In genomic region chr15:96158938-96159337, GRCh38 we compare ENCODE assay signal across 29 cellular contexts.
DNase-seq lines count a peak whose midpoint lies in the region; ATAC-seq, FAIRE-seq and TF ChIP-seq lines count a peak whose summit lies in the region.
"Had no signal": no experiment of that assay in that cellular context is flagged by ENCODE, and none has a peak within 500 bp of the region (broad histone marks: within the 10 kb centered on the region; RNA-seq: fewer than 3 reads in every experiment).

No MANE protein-coding gene starts in this region.

- H3K27me3 ChIP-seq in HepG2 (ENCODE audit: control insufficient read depth in 1 of 2, insufficient read depth in 2 of 2, low read length in 2 of 2): no peaks in the 10 kb centered on the region; a peak in 1 of 5 replicates
- no peaks in the 10 kb centered on the region for H3K27me3 ChIP-seq in stomach
- H3K27me3 ChIP-seq: body of pancreas, Peyer's patch, SJSA1 had no signal

- no peak for TF ChIP-seq POLR2A in HepG2 (IDR thresholded peaks at IDR 0.05; ENCODE audit: insufficient read depth in 1 of 2, low read depth in 2 of 2, low read length in 2 of 2)
- TF ChIP-seq POLR2A in stomach (IDR thresholded peaks at IDR 0.05): no peak

- H3K9me3 ChIP-seq in HepG2 (ENCODE audit: low read length) (no peaks in the 10 kb centered on the region), stomach (no peaks in the 10 kb centered on the region)
- H3K9me3 ChIP-seq: body of pancreas, Peyer's patch, SJSA1 had no signal

- H3K4me3 ChIP-seq in coronary artery: no peak overlapping the region
- H3K4me3 ChIP-seq in fibroblast of pulmonary artery (replicated peaks; ENCODE audit: low read depth, low read length): no peak overlapping the region
- no peak overlapping the region for H3K4me3 ChIP-seq in HepG2 (replicated peaks in 1 of 3; ENCODE audit: insufficient read depth in 1 of 3, low read depth in 2 of 3, low read length in 3 of 3)
- no peak overlapping the region for H3K4me3 ChIP-seq in stomach
- H3K4me3 ChIP-seq: body of pancreas, Peyer's patch, SJSA1 had no signal

- DNase-seq in coronary artery (ENCODE audit: low spot score): no peak
- DNase-seq in fibroblast of pulmonary artery (ENCODE audit: low read depth): peak; percentile 6
- peak; percentile 30 for DNase-seq in HepG2 (ENCODE audit: low spot score)
- DNase-seq in stomach: no peak
- DNase-seq in NCI-H2081 (lab: John Stamatoyannopoulos, UW): no peak
- no peak for DNase-seq in activated T-cell treated with anti-CD3 and anti-CD28 coated beads, Interleukin-2, amount 50 U/mL, for 1 hour
- DNase-seq: activated CD4-positive, alpha-beta memory T cell treated with anti-CD3 and anti-CD28 coated beads, Interleukin-2, amount 10 ng/mL, durations not matched to agents 7 days and 5 days; activated CD4-positive, CD25-positive, alpha-beta regulatory T cell treated with anti-CD3 and anti-CD28 coated beads, Interleukin-2, amount 50 U/mL, for 72 hours; activated effector memory CD4-positive, alpha-beta T cell treated with Interleukin-2 at 50 U/mL for 16 hours; activated naive CD8-positive, alpha-beta T cell treated with anti-CD3 and anti-CD28 coated beads, Interleukin-2, amount 10 ng/mL, durations not matched to agents 7 days and 5 days; effector memory CD4-positive, alpha-beta T cell; EL; H9; immature natural killer cell; Kasumi-1; MV-4-11; NCI-H1694 treated with DMSO at 0.1 percent for 48 hours; NCI-H526 treated with DMSO at 0.1 percent for 48 hours; Peyer's patch; retina; stimulated activated CD4-positive, alpha-beta T cell treated with anti-CD3 and anti-CD28 coated beads, Interleukin-12 subunit alpha, Interleukin-12 subunit beta, amount 100 ng/mL, for 4 hours; stimulated activated naive CD4-positive, alpha-beta T cell treated with Interleukin-2 at 50 U/mL for 16 hours; T-helper 1 cell had no signal

- CTCF ChIA-PET in HepG2 (lab: Yijun Ruan, JAX; ENCODE audit: low intra/inter-chr PET ratio, low total read pairs): no interaction called here

- H3K36me3 ChIP-seq in HepG2 (replicated peaks in 1 of 2; ENCODE audit: control insufficient read depth in 1 of 2, insufficient read depth in 2 of 2, low read length in 2 of 2): no peaks in the 10 kb centered on the region
- H3K36me3 ChIP-seq in stomach: no peaks in the 10 kb centered on the region
- H3K36me3 ChIP-seq: Peyer's patch, SJSA1 had no signal

- H4K20me1 ChIP-seq in HepG2 (ENCODE audit: insufficient read depth, low read length): no peaks in the 10 kb centered on the region

- TF ChIP-seq EP300 in HepG2 (IDR thresholded peaks at IDR 0.05; ENCODE audit: low read depth in 2 of 2, low read length in 2 of 2) (no peak; a peak in 2 of 4 replicates), HepG2 (CRISPR knock-in tag; IDR thresholded peaks at IDR 0.05; ENCODE audit: borderline replicate concordance) (no peak), stomach (IDR thresholded peaks at IDR 0.05) (no peak)

- no peak overlapping the region for H3K9ac ChIP-seq in HepG2 (ENCODE audit: insufficient read depth, low read depth, low read length)

- H3K27ac ChIP-seq in coronary artery (peak overlapping the region; percentile 40 to 52), HepG2 (ENCODE audit: extremely low read length, insufficient read depth, low read length) (peak overlapping the region; percentile 40), stomach (peak overlapping the region in 4 of 5 donors; percentile 23 to 80 (median 58))
- H3K27ac ChIP-seq: body of pancreas, Peyer's patch, SJSA1 had no signal

- no peaks in the 10 kb centered on the region for H3K79me2 ChIP-seq in HepG2 (ENCODE audit: insufficient read depth, low read length)

- intact Hi-C loops in HepG2 (cut with micrococcal nuclease; ENCODE audit: unreplicated experiment) (no loop called here), stomach (cut with DNase I; ENCODE audit: low total_unique reads) (no loop called here)

- FAIRE-seq in HepG2 (lab: Jason Lieb, UNC): peak; percentile 58
- FAIRE-seq: D721Med had no signal

- TF ChIP-seq CTCF in coronary artery (IDR thresholded peaks at IDR 0.05) (no peak), fibroblast of pulmonary artery (IDR thresholded peaks at IDR 0.05; ENCODE audit: low read length, missing control alignments) (no peak), HepG2 (CRISPR knock-in tag; IDR thresholded peaks at IDR 0.05) (no peak), stomach (IDR thresholded peaks at IDR 0.05) (no peak)

- H3K4me2 ChIP-seq in HepG2 (ENCODE audit: low read depth, low read length): peak overlapping the region; percentile 47

- no peak for TF ChIP-seq RAD21 in HepG2 (CRISPR knock-in tag; IDR thresholded peaks at IDR 0.05)

- in situ Hi-C loops in HepG2 (cut with HindIII; ENCODE audit: extremely low pct_ligation_motif_present, low pct_unique_long_range_greater_than_20kb): no loop called here

- 39% methylated on average over 5 of the region's 5 CpGs for WGBS in HepG2 (ENCODE audit: low lambda C conversion rate)
- WGBS in stomach, 5 donors: 19 to 37% (median 32%) methylated on average over 5 of the region's 5 CpGs

- POLR2A ChIA-PET in HepG2 (lab: Yijun Ruan, JAX): no interaction called here

- H3K4me1 ChIP-seq in HepG2 (ENCODE audit: insufficient read depth, low read length): peaks cover 36% of the 10 kb centered on the region
- H3K4me1 ChIP-seq in stomach: peaks cover 8 to 43% (median 29%) of the 10 kb centered on the region in 4 donors
- H3K4me1 ChIP-seq: Peyer's patch, SJSA1 had no signal

- peak overlapping the region; percentile 67 for H2AFZ ChIP-seq in HepG2 (ENCODE audit: low read length)

- no TSS peak for BruUV-seq in HepG2 (replicated peaks; lab: Mats Ljungman, UMichigan)

- ATAC-seq in HepG2 (peak; percentile 66), HG02885 (IDR thresholded peaks at IDR 0.05; ENCODE audit: poor library complexity, unreplicated experiment) (no peak), GM21447 (IDR thresholded peaks at IDR 0.05; ENCODE audit: unreplicated experiment) (no peak)
- ATAC-seq: body of pancreas, esophagus mucosa had no signal

TF ChIP-seq in HepG2, 621 proteins besides CTCF, POLR2A, EP300 and RAD21 (continues in another document):
- TF ChIP-seq FOXA1 (IDR thresholded peaks at IDR 0.05) (no peak), FOXA1 (CRISPR knock-in tag; IDR thresholded peaks at IDR 0.05) (0 out of 2 replicates have a peak, but pooled peaks have one; percentile 23), SIX1 (CRISPR knock-in tag; IDR thresholded peaks at IDR 0.05; ENCODE audit: borderline replicate concordance) (no peak), ZNF350 (CRISPR knock-in tag; IDR thresholded peaks at IDR 0.05; ENCODE audit: borderline replicate concordance, low read depth) (no peak), PHF8 (CRISPR knock-in tag; IDR thresholded peaks at IDR 0.05) (no peak)
- TF ChIP-seq, protein P1, sequence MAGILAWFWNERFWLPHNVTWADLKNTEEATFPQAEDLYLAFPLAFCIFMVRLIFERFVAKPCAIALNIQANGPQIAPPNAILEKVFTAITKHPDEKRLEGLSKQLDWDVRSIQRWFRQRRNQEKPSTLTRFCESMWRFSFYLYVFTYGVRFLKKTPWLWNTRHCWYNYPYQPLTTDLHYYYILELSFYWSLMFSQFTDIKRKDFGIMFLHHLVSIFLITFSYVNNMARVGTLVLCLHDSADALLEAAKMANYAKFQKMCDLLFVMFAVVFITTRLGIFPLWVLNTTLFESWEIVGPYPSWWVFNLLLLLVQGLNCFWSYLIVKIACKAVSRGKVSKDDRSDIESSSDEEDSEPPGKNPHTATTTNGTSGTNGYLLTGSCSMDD (CRISPR knock-in tag; IDR thresholded peaks at IDR 0.05): no peak
- TF ChIP-seq, protein P2, sequence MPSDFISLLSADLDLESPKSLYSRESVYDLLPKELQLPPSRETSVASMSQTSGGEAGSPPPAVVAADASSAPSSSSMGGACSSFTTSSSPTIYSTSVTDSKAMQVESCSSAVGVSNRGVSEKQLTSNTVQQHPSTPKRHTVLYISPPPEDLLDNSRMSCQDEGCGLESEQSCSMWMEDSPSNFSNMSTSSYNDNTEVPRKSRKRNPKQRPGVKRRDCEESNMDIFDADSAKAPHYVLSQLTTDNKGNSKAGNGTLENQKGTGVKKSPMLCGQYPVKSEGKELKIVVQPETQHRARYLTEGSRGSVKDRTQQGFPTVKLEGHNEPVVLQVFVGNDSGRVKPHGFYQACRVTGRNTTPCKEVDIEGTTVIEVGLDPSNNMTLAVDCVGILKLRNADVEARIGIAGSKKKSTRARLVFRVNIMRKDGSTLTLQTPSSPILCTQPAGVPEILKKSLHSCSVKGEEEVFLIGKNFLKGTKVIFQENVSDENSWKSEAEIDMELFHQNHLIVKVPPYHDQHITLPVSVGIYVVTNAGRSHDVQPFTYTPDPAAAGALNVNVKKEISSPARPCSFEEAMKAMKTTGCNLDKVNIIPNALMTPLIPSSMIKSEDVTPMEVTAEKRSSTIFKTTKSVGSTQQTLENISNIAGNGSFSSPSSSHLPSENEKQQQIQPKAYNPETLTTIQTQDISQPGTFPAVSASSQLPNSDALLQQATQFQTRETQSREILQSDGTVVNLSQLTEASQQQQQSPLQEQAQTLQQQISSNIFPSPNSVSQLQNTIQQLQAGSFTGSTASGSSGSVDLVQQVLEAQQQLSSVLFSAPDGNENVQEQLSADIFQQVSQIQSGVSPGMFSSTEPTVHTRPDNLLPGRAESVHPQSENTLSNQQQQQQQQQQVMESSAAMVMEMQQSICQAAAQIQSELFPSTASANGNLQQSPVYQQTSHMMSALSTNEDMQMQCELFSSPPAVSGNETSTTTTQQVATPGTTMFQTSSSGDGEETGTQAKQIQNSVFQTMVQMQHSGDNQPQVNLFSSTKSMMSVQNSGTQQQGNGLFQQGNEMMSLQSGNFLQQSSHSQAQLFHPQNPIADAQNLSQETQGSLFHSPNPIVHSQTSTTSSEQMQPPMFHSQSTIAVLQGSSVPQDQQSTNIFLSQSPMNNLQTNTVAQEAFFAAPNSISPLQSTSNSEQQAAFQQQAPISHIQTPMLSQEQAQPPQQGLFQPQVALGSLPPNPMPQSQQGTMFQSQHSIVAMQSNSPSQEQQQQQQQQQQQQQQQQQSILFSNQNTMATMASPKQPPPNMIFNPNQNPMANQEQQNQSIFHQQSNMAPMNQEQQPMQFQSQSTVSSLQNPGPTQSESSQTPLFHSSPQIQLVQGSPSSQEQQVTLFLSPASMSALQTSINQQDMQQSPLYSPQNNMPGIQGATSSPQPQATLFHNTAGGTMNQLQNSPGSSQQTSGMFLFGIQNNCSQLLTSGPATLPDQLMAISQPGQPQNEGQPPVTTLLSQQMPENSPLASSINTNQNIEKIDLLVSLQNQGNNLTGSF (CRISPR knock-in tag; IDR thresholded peaks at IDR 0.05): no peak
- TF ChIP-seq, protein P3, sequence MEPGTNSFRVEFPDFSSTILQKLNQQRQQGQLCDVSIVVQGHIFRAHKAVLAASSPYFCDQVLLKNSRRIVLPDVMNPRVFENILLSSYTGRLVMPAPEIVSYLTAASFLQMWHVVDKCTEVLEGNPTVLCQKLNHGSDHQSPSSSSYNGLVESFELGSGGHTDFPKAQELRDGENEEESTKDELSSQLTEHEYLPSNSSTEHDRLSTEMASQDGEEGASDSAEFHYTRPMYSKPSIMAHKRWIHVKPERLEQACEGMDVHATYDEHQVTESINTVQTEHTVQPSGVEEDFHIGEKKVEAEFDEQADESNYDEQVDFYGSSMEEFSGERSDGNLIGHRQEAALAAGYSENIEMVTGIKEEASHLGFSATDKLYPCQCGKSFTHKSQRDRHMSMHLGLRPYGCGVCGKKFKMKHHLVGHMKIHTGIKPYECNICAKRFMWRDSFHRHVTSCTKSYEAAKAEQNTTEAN (CRISPR knock-in tag; conservative IDR thresholded peaks at IDR 0.05): no peak

Comparison
In these comparisons a context has a peak if more than half of its experiments do, and no peak if none do; other contexts are left out.
1. DNase-seq: peak in fibroblast of pulmonary artery (single experiment) and HepG2 (single experiment); none in coronary artery (single experiment), stomach (single experiment), NCI-H2081 (0 of 2) and activated T-cell treated with anti-CD3 and anti-CD28 coated beads, Interleukin-2, amount 50 U/mL, for 1 hour (single experiment).
2. Peak in every context shown above with its lines, with median percentiles within 50 percentile points of each other: H3K27ac ChIP-seq.